Comparison of ENCODE assay signal across 3 cellular contexts in genomic region chr2:101545940-101546339, GRCh38.
TF ChIP-seq lines count a peak whose summit lies in the region.

No MANE protein-coding gene starts in this region.

TF ChIP-seq in HepG2, 621 proteins besides CTCF, POLR2A, EP300 and RAD21:
- no peak for TF ChIP-seq RFX1 (IDR thresholded peaks at IDR 0.05)
- peak; percentile 84 for TF ChIP-seq CEBPB (IDR thresholded peaks at IDR 0.05; ENCODE audit: borderline replicate concordance, low read depth, low read length)
- TF ChIP-seq NCOA5 (CRISPR knock-in tag; IDR thresholded peaks at IDR 0.05), result no peak

TF ChIP-seq in IMR-90, 13 proteins besides CTCF, POLR2A, EP300 and RAD21:
- TF ChIP-seq CEBPB (IDR thresholded peaks at IDR 0.05; ENCODE audit: low read depth, low read length) (peak; percentile 68), FOS (IDR thresholded peaks at IDR 0.05; ENCODE audit: low read depth, low read length) (no peak), MAFK (IDR thresholded peaks at IDR 0.05; ENCODE audit: low read depth, low read length) (no peak), RFX5 (IDR thresholded peaks at IDR 0.05; ENCODE audit: low read depth, low read length) (no peak)
TF ChIP-seq in IMR-90: peak in this region for 1.

TF ChIP-seq in endothelial cell of umbilical vein, 7 proteins besides CTCF, POLR2A, EP300 and RAD21:
- TF ChIP-seq FOS (IDR thresholded peaks at IDR 0.05; ENCODE audit: borderline replicate concordance, insufficient read depth, low read length) (no peak), JUN (IDR thresholded peaks at IDR 0.05; ENCODE audit: borderline replicate concordance, insufficient read depth, insufficient read length, low read depth) (no peak), EZH2 (IDR thresholded peaks at IDR 0.05; ENCODE audit: borderline replicate concordance, low read depth, low read length, severe bottlenecking) (no peak), MAX (IDR thresholded peaks at IDR 0.05; ENCODE audit: insufficient read depth, insufficient read length) (no peak), MYC (IDR thresholded peaks at IDR 0.05; ENCODE audit: low read depth, low read length) (no peak), GATA2 (IDR thresholded peaks at IDR 0.05; ENCODE audit: insufficient read depth, insufficient read length, low read depth, low read length) (no peak), POLR2AphosphoS5 (IDR thresholded peaks at IDR 0.05; ENCODE audit: insufficient read depth, low read depth, low read length) (no peak)
